1 cellular context compared by ENCODE assay signal in the genomic region with DNA sequence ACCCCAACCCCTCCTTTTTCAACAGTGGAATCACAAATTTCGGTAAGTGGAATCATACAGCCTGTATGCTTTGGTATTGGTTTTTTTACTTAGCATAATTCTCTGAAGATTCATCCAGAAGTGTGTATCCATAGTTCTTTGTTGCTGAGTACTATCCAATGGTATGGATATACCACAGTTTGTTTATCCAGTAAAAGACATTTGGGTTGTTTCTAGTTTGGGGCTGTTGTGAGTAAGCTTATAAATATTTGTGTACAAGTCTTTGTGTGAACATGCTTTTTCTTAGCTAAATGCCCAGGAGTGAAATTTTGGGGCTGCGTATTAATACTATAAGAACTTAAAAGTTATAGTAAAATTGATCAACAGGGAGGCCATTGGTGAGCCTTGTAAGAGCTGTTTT.
TF ChIP-seq lines count a peak whose summit lies in the region.

No MANE protein-coding gene starts in this region.

TF ChIP-seq in K562, 482 proteins besides CTCF, POLR2A, EP300 and RAD21:
- TF ChIP-seq ZNF668 (CRISPR knock-in tag; IDR thresholded peaks at IDR 0.05) (no peak), BACH1 (tag; IDR thresholded peaks at IDR 0.05) (no peak), SMARCA4 (IDR thresholded peaks at IDR 0.05) (no peak), GATAD2B (IDR thresholded peaks at IDR 0.05; ENCODE audit: borderline replicate concordance) (no peak), NFIC (IDR thresholded peaks at IDR 0.05) (no peak), ZFP30 (CRISPR knock-in tag; IDR thresholded peaks at IDR 0.05; ENCODE audit: borderline replicate concordance) (no peak), ZNF316 (IDR thresholded peaks at IDR 0.05) (no peak), SMARCE1 (IDR thresholded peaks at IDR 0.05) (no peak), ZEB2 (IDR thresholded peaks at IDR 0.05) (no peak), ILK (tag; IDR thresholded peaks at IDR 0.05; ENCODE audit: borderline replicate concordance, low read depth) (no peak), MAZ (CRISPR knock-in tag; conservative IDR thresholded peaks at IDR 0.05 in 1 of 2, IDR thresholded peaks at IDR 0.05 in 1 of 2) (no peak), SLC30A9 (CRISPR knock-in tag; IDR thresholded peaks at IDR 0.05) (no peak), PHB2 (IDR thresholded peaks at IDR 0.05; ENCODE audit: low read depth) (no peak), HMG20B (CRISPR knock-in tag; IDR thresholded peaks at IDR 0.05) (no peak), ESRRA (IDR thresholded peaks at IDR 0.05; ENCODE audit: borderline replicate concordance, low read depth) (no peak)
- TF ChIP-seq, protein P1, sequence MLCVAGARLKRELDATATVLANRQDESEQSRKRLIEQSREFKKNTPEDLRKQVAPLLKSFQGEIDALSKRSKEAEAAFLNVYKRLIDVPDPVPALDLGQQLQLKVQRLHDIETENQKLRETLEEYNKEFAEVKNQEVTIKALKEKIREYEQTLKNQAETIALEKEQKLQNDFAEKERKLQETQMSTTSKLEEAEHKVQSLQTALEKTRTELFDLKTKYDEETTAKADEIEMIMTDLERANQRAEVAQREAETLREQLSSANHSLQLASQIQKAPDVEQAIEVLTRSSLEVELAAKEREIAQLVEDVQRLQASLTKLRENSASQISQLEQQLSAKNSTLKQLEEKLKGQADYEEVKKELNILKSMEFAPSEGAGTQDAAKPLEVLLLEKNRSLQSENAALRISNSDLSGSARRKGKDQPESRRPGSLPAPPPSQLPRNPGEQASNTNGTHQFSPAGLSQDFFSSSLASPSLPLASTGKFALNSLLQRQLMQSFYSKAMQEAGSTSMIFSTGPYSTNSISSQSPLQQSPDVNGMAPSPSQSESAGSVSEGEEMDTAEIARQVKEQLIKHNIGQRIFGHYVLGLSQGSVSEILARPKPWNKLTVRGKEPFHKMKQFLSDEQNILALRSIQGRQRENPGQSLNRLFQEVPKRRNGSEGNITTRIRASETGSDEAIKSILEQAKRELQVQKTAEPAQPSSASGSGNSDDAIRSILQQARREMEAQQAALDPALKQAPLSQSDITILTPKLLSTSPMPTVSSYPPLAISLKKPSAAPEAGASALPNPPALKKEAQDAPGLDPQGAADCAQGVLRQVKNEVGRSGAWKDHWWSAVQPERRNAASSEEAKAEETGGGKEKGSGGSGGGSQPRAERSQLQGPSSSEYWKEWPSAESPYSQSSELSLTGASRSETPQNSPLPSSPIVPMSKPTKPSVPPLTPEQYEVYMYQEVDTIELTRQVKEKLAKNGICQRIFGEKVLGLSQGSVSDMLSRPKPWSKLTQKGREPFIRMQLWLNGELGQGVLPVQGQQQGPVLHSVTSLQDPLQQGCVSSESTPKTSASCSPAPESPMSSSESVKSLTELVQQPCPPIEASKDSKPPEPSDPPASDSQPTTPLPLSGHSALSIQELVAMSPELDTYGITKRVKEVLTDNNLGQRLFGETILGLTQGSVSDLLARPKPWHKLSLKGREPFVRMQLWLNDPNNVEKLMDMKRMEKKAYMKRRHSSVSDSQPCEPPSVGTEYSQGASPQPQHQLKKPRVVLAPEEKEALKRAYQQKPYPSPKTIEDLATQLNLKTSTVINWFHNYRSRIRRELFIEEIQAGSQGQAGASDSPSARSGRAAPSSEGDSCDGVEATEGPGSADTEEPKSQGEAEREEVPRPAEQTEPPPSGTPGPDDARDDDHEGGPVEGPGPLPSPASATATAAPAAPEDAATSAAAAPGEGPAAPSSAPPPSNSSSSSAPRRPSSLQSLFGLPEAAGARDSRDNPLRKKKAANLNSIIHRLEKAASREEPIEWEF (CRISPR knock-in tag; IDR thresholded peaks at IDR 0.05), result no peak
- TF ChIP-seq, protein P2, sequence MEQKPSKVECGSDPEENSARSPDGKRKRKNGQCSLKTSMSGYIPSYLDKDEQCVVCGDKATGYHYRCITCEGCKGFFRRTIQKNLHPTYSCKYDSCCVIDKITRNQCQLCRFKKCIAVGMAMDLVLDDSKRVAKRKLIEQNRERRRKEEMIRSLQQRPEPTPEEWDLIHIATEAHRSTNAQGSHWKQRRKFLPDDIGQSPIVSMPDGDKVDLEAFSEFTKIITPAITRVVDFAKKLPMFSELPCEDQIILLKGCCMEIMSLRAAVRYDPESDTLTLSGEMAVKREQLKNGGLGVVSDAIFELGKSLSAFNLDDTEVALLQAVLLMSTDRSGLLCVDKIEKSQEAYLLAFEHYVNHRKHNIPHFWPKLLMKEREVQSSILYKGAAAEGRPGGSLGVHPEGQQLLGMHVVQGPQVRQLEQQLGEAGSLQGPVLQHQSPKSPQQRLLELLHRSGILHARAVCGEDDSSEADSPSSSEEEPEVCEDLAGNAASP (IDR thresholded peaks at IDR 0.05), result no peak
